ENCODE assay signal across 12 cellular contexts in genomic region chr15:77022646-77023575, GRCh38. TPM values are rescaled to one million over a fixed set of nuclear protein-coding genes. Genes with fewer than 3 reads are reported as not detected.
DNase-seq lines count a peak whose midpoint lies in the region; ATAC-seq, FAIRE-seq and TF ChIP-seq lines count a peak whose summit lies in the region.
"Had no signal": no experiment of that assay in that cellular context is flagged by ENCODE, and none has a peak within 500 bp of the region (broad histone marks: within the 10 kb centered on the region; RNA-seq: fewer than 3 reads in every experiment).

No MANE protein-coding gene starts in this region.

- H3K4me1 ChIP-seq in CD8-positive, alpha-beta memory T cell (ENCODE audit: insufficient read depth, low read length) = peaks cover 64% of the 10 kb centered on the region
- H3K4me1 ChIP-seq in IMR-90 (ENCODE audit: control insufficient read depth, insufficient read depth, low read length) = peaks cover 12% of the 10 kb centered on the region
- H3K4me1 ChIP-seq in astrocyte (ENCODE audit: insufficient read depth, low read length) = peaks cover 19% of the 10 kb centered on the region
- peaks cover 42 to 50% of the 10 kb centered on the region in 2 experiments for H3K4me1 ChIP-seq in neutrophil (ENCODE audit: control insufficient read depth in 1 of 2, insufficient read depth in 1 of 2, low read depth in 1 of 2, low read length in 1 of 2)
- peaks cover 9% of the 10 kb centered on the region for H3K4me1 ChIP-seq in testis
- H3K4me1 ChIP-seq: suprapubic skin had no signal

- peak overlapping the region; percentile 95 for H2BK120ac ChIP-seq in IMR-90 (ENCODE audit: low read depth, low read length)

- peak overlapping the region; percentile 85 for H3K14ac ChIP-seq in IMR-90 (replicated peaks; ENCODE audit: low read depth, low read length)

- H3K4me3 Mint-ChIP-seq in CD8-positive, alpha-beta memory T cell = peak overlapping the region; percentile 53 to 87 (median 76)
- H3K4me3 Mint-ChIP-seq in astrocyte (ENCODE audit: unreplicated experiment) = no peak overlapping the region

- TF ChIP-seq CTCF in IMR-90 (conservative IDR thresholded peaks at IDR 0.05; ENCODE audit: low read depth, low read length) (no peak), astrocyte (IDR thresholded peaks at IDR 0.05; ENCODE audit: insufficient read depth, low read depth, low read length) (no peak), neutrophil (IDR thresholded peaks at IDR 0.05) (no peak), testis (IDR thresholded peaks at IDR 0.05) (no peak)

- CTCF ChIA-PET in CD8-positive, alpha-beta memory T cell (lab: Charles Lee) = interaction anchor here (0.7 to 6.6 kb wide), 20 partner anchors 8 to 521 kb away, joined by 3 to 78 read pairs (median 4); partner anchors contain the start of gene PSTPIP1
- CTCF ChIA-PET in IMR-90 (lab: Yijun Ruan, JAX) = interaction anchor here (0.6 to 2.2 kb wide), 4 partner anchors 41 to 520 kb away, joined by 3 to 6 read pairs (median 4); no protein-coding TSS in a partner anchor

- H2BK20ac ChIP-seq in IMR-90 (ENCODE audit: low read depth, low read length) = peak overlapping the region; percentile 95

- peaks cover 65 to 86% (median 70%) of the 10 kb centered on the region in 3 donors for H3K4me1 Mint-ChIP-seq in CD8-positive, alpha-beta memory T cell
- H3K4me1 Mint-ChIP-seq in astrocyte (ENCODE audit: low read depth, unreplicated experiment) = peaks cover 13% of the 10 kb centered on the region

- no peak overlapping the region for H3K27ac ChIP-seq in CD8-positive, alpha-beta memory T cell (ENCODE audit: low read depth, low read length)
- no peak overlapping the region; the same call in 1 of the 2 replicates for H3K27ac ChIP-seq in IMR-90 (ENCODE audit: insufficient read depth, low read length)
- peak overlapping the region; percentile 7 for H3K27ac ChIP-seq in astrocyte (ENCODE audit: low read depth, low read length)
- peak overlapping the region; percentile 94 for H3K27ac ChIP-seq in neutrophil
- no peak overlapping the region for H3K27ac ChIP-seq in testis
- H3K27ac ChIP-seq: suprapubic skin had no signal

- H3K56ac ChIP-seq in IMR-90 (ENCODE audit: extremely low read depth, insufficient read depth, low read length) = peak overlapping the region; percentile 20; the same call in 1 of the 2 replicates

- H3K18ac ChIP-seq in IMR-90 (ENCODE audit: low read depth, low read length) = no peak overlapping the region

- H4K20me1 ChIP-seq in IMR-90 (ENCODE audit: insufficient read depth, low read length) (no peaks in the 10 kb centered on the region), astrocyte (ENCODE audit: insufficient read depth, low read length) (no peaks in the 10 kb centered on the region)

- peak overlapping the region; percentile 55 to 92; a peak in 3 of 4 replicates for H4K8ac ChIP-seq in IMR-90 (ENCODE audit: low read depth in 2 of 2, low read length in 2 of 2)

- dilution Hi-C loops in IMR-90 (cut with HindIII; ENCODE audit: low sequenced_read_pairs, unreplicated experiment) = no loop called here

- 85% methylated on average over 5 of the region's 14 CpGs; no CpG with 5 or more reads in 1 of the 2 experiments for WGBS in IMR-90 (ENCODE audit: extremely low coverage in 2 of 2, insufficient read length in 1 of 2), 2 experiments
- 85 to 90% methylated on average over 13 to 14 of the region's 14 CpGs for WGBS in testis, 2 donors

- no peak for TF ChIP-seq RAD21 in IMR-90 (IDR thresholded peaks at IDR 0.05; ENCODE audit: low read length)

- H3K9me3 ChIP-seq in CD8-positive, alpha-beta memory T cell (ENCODE audit: low read length) = no peaks in the 10 kb centered on the region
- no peaks in the 10 kb centered on the region for H3K9me3 ChIP-seq in IMR-90 (ENCODE audit: control insufficient read depth, insufficient read depth, low read length)
- H3K9me3 ChIP-seq in astrocyte (ENCODE audit: insufficient read depth, low read depth, low read length) = no peaks in the 10 kb centered on the region
- H3K9me3 ChIP-seq in neutrophil = no peaks in the 10 kb centered on the region
- no peaks in the 10 kb centered on the region for H3K9me3 ChIP-seq in testis
- H3K9me3 ChIP-seq: suprapubic skin had no signal

- H3K9me3 Mint-ChIP-seq in CD8-positive, alpha-beta memory T cell = no peaks in the 10 kb centered on the region
- H3K9me3 Mint-ChIP-seq in astrocyte (ENCODE audit: unreplicated experiment) = no peaks in the 10 kb centered on the region

- H2BK5ac ChIP-seq in IMR-90 (ENCODE audit: low read depth, low read length, poor library complexity, severe bottlenecking) = peak overlapping the region; percentile 68

- no peaks in the 10 kb centered on the region for H3K79me1 ChIP-seq in IMR-90 (ENCODE audit: low read depth in 1 of 2, low read length in 2 of 2)

- no peaks in the 10 kb centered on the region for H3K79me2 ChIP-seq in astrocyte (ENCODE audit: insufficient read depth, low read length)

- peaks cover 14% of the 10 kb centered on the region for H3K9me1 ChIP-seq in IMR-90 (ENCODE audit: insufficient read depth, low read length)

- peaks cover 0 to 2% of the 10 kb centered on the region in 2 donors for H3K27me3 Mint-ChIP-seq in CD8-positive, alpha-beta memory T cell
- H3K27me3 Mint-ChIP-seq in astrocyte (ENCODE audit: low read depth, unreplicated experiment) = peaks cover 20% of the 10 kb centered on the region

- peaks cover 19% of the 10 kb centered on the region for H3K36me3 ChIP-seq in CD8-positive, alpha-beta memory T cell (ENCODE audit: insufficient read depth, low read length)
- H3K36me3 ChIP-seq in IMR-90 (ENCODE audit: control insufficient read depth, insufficient read depth, low read length) (no peaks in the 10 kb centered on the region), astrocyte (ENCODE audit: insufficient read depth, low read length) (no peaks in the 10 kb centered on the region), neutrophil (peaks cover 100% of the 10 kb centered on the region), testis (ENCODE audit: low read depth, missing control alignments) (no peaks in the 10 kb centered on the region)
- H3K36me3 ChIP-seq: suprapubic skin had no signal

- no peak overlapping the region for H3K4me2 ChIP-seq in IMR-90 (ENCODE audit: low read depth, low read length)
- peak overlapping the region; percentile 67 for H3K4me2 ChIP-seq in astrocyte (ENCODE audit: low read length)

- FAIRE-seq in astrocyte (lab: Jason Lieb, UNC) = no peak

- ATAC-seq in IMR-90 (ENCODE audit: low read depth) (no peak), HG03521 (IDR thresholded peaks at IDR 0.05; ENCODE audit: unreplicated experiment) (no peak)

- TF ChIP-seq POLR2A in IMR-90 (IDR thresholded peaks at IDR 0.05; ENCODE audit: low read depth, low read length) (no peak), testis (IDR thresholded peaks at IDR 0.05) (no peak)

- peak overlapping the region; percentile 85 for H3K23ac ChIP-seq in IMR-90 (ENCODE audit: low read depth, low read length)

- H3K4me3 ChIP-seq in CD8-positive, alpha-beta memory T cell (ENCODE audit: low read length) = no peak overlapping the region
- H3K4me3 ChIP-seq in IMR-90 (ENCODE audit: insufficient read depth, low read depth, low read length) = no peak overlapping the region
- no peak overlapping the region for H3K4me3 ChIP-seq in astrocyte (ENCODE audit: insufficient read depth, low read depth, low read length)
- no peak overlapping the region for H3K4me3 ChIP-seq in neutrophil (ENCODE audit: low read depth in 1 of 2, low read length in 1 of 2)
- no peak overlapping the region for H3K4me3 ChIP-seq in testis
- H3K4me3 ChIP-seq: suprapubic skin had no signal

- H4K5ac ChIP-seq in IMR-90 (ENCODE audit: low read depth, low read length) = peak overlapping the region; percentile 32; the same call in 1 of the 2 replicates

- intact Hi-C loops in IMR-90 (cut with micrococcal nuclease) = no loop called here
- intact Hi-C loops in testis (cut with DNase I; ENCODE audit: low total_unique reads) = no loop called here

- peak overlapping the region; percentile 96 for H3K4ac ChIP-seq in IMR-90 (ENCODE audit: low read depth, low read length)

- H3K9ac ChIP-seq in IMR-90 (ENCODE audit: low read depth, low read length) (no peak overlapping the region), astrocyte (ENCODE audit: low read length) (peak overlapping the region; percentile 56)

- BruUV-seq in IMR-90 (replicated peaks; lab: Mats Ljungman, UMichigan) = no TSS peak

- H2BK15ac ChIP-seq in IMR-90 (ENCODE audit: low read depth, low read length) = peak overlapping the region; percentile 89; the same call in 2 of the 3 replicates

- H2AFZ ChIP-seq in IMR-90 (replicated peaks; ENCODE audit: low read length, poor library complexity) (peak overlapping the region; percentile 89), astrocyte (ENCODE audit: low read depth, low read length) (no peak overlapping the region)

- H3K36me3 Mint-ChIP-seq in CD8-positive, alpha-beta memory T cell = peaks cover 7 to 82% (median 15%) of the 10 kb centered on the region in 3 donors
- H3K36me3 Mint-ChIP-seq in astrocyte (ENCODE audit: low read depth, unreplicated experiment) = peaks cover 2% of the 10 kb centered on the region

- POLR2A ChIA-PET in CD8-positive, alpha-beta memory T cell (lab: Charles Lee) = interaction anchor here (0.9 to 5.6 kb wide), 5 partner anchors 9 to 92 kb away, joined by 3 to 38 read pairs (median 3); partner anchors contain the start of gene PSTPIP1
- POLR2A ChIA-PET in IMR-90 (lab: Charles Lee; ENCODE audit: unreplicated experiment) = no interaction called here

- peak in 1 of 5 donors; percentile 44 for DNase-seq in CD8-positive, alpha-beta memory T cell
- no peak for DNase-seq in IMR-90
- DNase-seq in astrocyte (ENCODE audit: low read depth) = no peak
- no peak for DNase-seq in testis
- no peak for DNase-seq in D341Med (ENCODE audit: low spot score)
- DNase-seq: KG1, mesendoderm, NCI-H1930 had no signal

- H3K27me3 ChIP-seq in CD8-positive, alpha-beta memory T cell (ENCODE audit: insufficient read depth, low read length, poor library complexity, severe bottlenecking) = no peaks in the 10 kb centered on the region
- H3K27me3 ChIP-seq in IMR-90 (ENCODE audit: control insufficient read depth, insufficient read depth, low read length) = no peaks in the 10 kb centered on the region; the same call in 1 of the 2 replicates
- H3K27me3 ChIP-seq in astrocyte (ENCODE audit: insufficient read depth, low read length) = no peaks in the 10 kb centered on the region
- no peaks in the 10 kb centered on the region for H3K27me3 ChIP-seq in neutrophil
- H3K27me3 ChIP-seq in testis = no peaks in the 10 kb centered on the region
- H3K27me3 ChIP-seq: suprapubic skin had no signal

- peak overlapping the region; percentile 62 for H2AK9ac ChIP-seq in IMR-90 (replicated peaks; ENCODE audit: low read depth, low read length, poor library complexity)

- peak overlapping the region; percentile 97 for H2AK5ac ChIP-seq in IMR-90 (ENCODE audit: low read depth, low read length)

- in situ Hi-C loops in IMR-90 (cut with MboI; ENCODE audit: low sequenced_read_pairs) = loop anchor here (10.0 kb wide), 1 partner anchor 522 kb away; no protein-coding TSS in a partner anchor

- H4K91ac ChIP-seq in IMR-90 (ENCODE audit: insufficient read depth, low read depth, low read length) = peak overlapping the region; percentile 91

- H3K27ac Mint-ChIP-seq in CD8-positive, alpha-beta memory T cell = peak overlapping the region; percentile 92 to 100 (median 98)
- peak overlapping the region; percentile 80 for H3K27ac Mint-ChIP-seq in astrocyte (ENCODE audit: unreplicated experiment)

RNA-seq across cellular contexts. Expression of gene PSTPIP1, which starts 28.0 kb away (rescaled TPM):
- 100 to 1,000 TPM; 123 to 127 TPM for total RNA-seq in CD8-positive, alpha-beta memory T cell
- 83.1 TPM for polyA plus RNA-seq in CD8-positive, alpha-beta memory T cell
- total RNA-seq in IMR-90 (2012; rRNA removed) (0.36 and 0.56 TPM in 2 replicates), astrocyte (not detected in 2 replicates), testis (1 to 10 TPM; 5.0 to 8.6 TPM)
- polyA plus RNA-seq in IMR-90 (2012; rRNA removed) (0.83 and 1.1 TPM in 2 replicates), testis (ENCODE audit: insufficient read depth, low read depth, low replicate concordance) (7.9 TPM)
- 0.74 and 0.75 TPM in 2 replicates for polyA plus RNA-seq in IMR-90 (2012; cell fraction: cytosol; rRNA removed)
- polyA plus RNA-seq in IMR-90 (2012; cell fraction: nucleus; rRNA removed; ENCODE audit: low replicate concordance) = 1.0 and 3.2 TPM in 2 replicates
- total RNA-seq: endothelial cell of umbilical vein had no signal
- polyA plus RNA-seq: endothelial cell of umbilical vein had no signal

RNA-seq across cellular contexts. Expression of gene TSPAN3, which starts 48.0 kb away (rescaled TPM):
- total RNA-seq in CD8-positive, alpha-beta memory T cell = 10 to 100 TPM; 59.3 to 60.5 TPM
- polyA plus RNA-seq in CD8-positive, alpha-beta memory T cell = 45.2 TPM
- 255 and 295 TPM in 2 replicates for total RNA-seq in IMR-90 (2012; rRNA removed)
- polyA plus RNA-seq in IMR-90 (2012; rRNA removed) = 221 and 270 TPM in 2 replicates
- polyA plus RNA-seq in IMR-90 (2012; cell fraction: cytosol; rRNA removed) = 200 and 257 TPM in 2 replicates
- 60.8 and 158 TPM in 2 replicates for polyA plus RNA-seq in IMR-90 (2012; cell fraction: nucleus; rRNA removed; ENCODE audit: low replicate concordance)
- 223 and 245 TPM in 2 replicates for total RNA-seq in astrocyte
- 100 to 1,000 TPM; 223 to 226 TPM for total RNA-seq in testis
- polyA plus RNA-seq in testis (ENCODE audit: insufficient read depth, low read depth, low replicate concordance) = 197 TPM

Comparison
In these comparisons a context has a peak if more than half of its experiments do, and no peak if none do; other contexts are left out.
1. H3K27ac ChIP-seq: peak in astrocyte (single experiment) and neutrophil (single experiment); none in CD8-positive, alpha-beta memory T cell (single experiment), IMR-90 (single experiment) and testis (0 of 2).
2. RNA of gene PSTPIP1, which starts 28.0 kb away (total RNA-seq): 123 to 127 TPM in CD8-positive, alpha-beta memory T cell; 5.0 to 8.6 TPM in testis, 0.36 to 0.56 TPM in IMR-90 and not detected in astrocyte; every median in the first group is over 10 times any median in the second.